Comparison of ENCODE assay signal across 23 cellular contexts in genomic region chr16:84414789-84415326, GRCh38. TPM values are rescaled to one million over a fixed set of nuclear protein-coding genes. Genes with fewer than 3 reads are reported as not detected.
DNase-seq lines count a peak whose midpoint lies in the region; ATAC-seq, FAIRE-seq and TF ChIP-seq lines count a peak whose summit lies in the region.
"Had no signal": no experiment of that assay in that cellular context is flagged by ENCODE, and none has a peak within 500 bp of the region (broad histone marks: within the 10 kb centered on the region; RNA-seq: fewer than 3 reads in every experiment).

No MANE protein-coding gene starts in this region.

- H3K36me3 Mint-ChIP-seq in glutamatergic neuron (ENCODE audit: unreplicated experiment): no peaks in the 10 kb centered on the region
- no peaks in the 10 kb centered on the region for H3K36me3 Mint-ChIP-seq in HFFc6 (ENCODE audit: low read depth)
- H3K36me3 Mint-ChIP-seq: CD8-positive, alpha-beta memory T cell had no signal

- H3K4me3 ChIP-seq in HepG2 (replicated peaks in 1 of 3; ENCODE audit: insufficient read depth in 1 of 3, low read depth in 2 of 3, low read length in 3 of 3): peak overlapping the region in 1 of 3 experiments; percentile 44; a peak in 1 of 6 replicates
- H3K4me3 ChIP-seq in SK-N-SH (ENCODE audit: low read depth in 2 of 2, low read length in 1 of 2): no peak overlapping the region
- H3K4me3 ChIP-seq: A549, GM12878 had no signal

- H3K9ac ChIP-seq in HepG2 (ENCODE audit: insufficient read depth, low read depth, low read length) (no peak overlapping the region), SK-N-SH (no peak overlapping the region)

- no peaks in the 10 kb centered on the region for H3K79me2 ChIP-seq in HepG2 (ENCODE audit: insufficient read depth, low read length)
- H3K79me2 ChIP-seq in SK-N-SH (ENCODE audit: insufficient read depth): no peaks in the 10 kb centered on the region

- peak overlapping the region; percentile 25 for H3K27ac ChIP-seq in HepG2 (ENCODE audit: extremely low read length, insufficient read depth, low read length)
- no peak overlapping the region for H3K27ac ChIP-seq in SK-N-SH (ENCODE audit: low read depth in 2 of 2, low read length in 1 of 2)
- H3K27ac ChIP-seq: A549 had no signal

- no peak for TF ChIP-seq POLR2A in HepG2 (IDR thresholded peaks at IDR 0.05; ENCODE audit: insufficient read depth in 1 of 2, low read depth in 2 of 2, low read length in 2 of 2)

- H3K9me3 ChIP-seq in HepG2 (ENCODE audit: low read length): no peaks in the 10 kb centered on the region
- H3K9me3 ChIP-seq in SK-N-SH: no peaks in the 10 kb centered on the region
- H3K9me3 ChIP-seq: A549 had no signal

- peaks cover 3 to 21% of the 10 kb centered on the region in 2 experiments; a peak in 4 of 5 replicates for H3K27me3 ChIP-seq in HepG2 (ENCODE audit: control insufficient read depth in 1 of 2, insufficient read depth in 2 of 2, low read length in 2 of 2)
- H3K27me3 ChIP-seq in SK-N-SH (ENCODE audit: insufficient read depth): peaks cover 7% of the 10 kb centered on the region

- H3K9me2 ChIP-seq in SK-N-SH: no peaks in the 10 kb centered on the region

- H3K27ac Mint-ChIP-seq in glutamatergic neuron (ENCODE audit: unreplicated experiment): no peak overlapping the region
- H3K27ac Mint-ChIP-seq in HFFc6: no peak overlapping the region
- H3K27ac Mint-ChIP-seq: CD8-positive, alpha-beta memory T cell had no signal

- H2AFZ ChIP-seq in HepG2 (ENCODE audit: low read length) (no peak overlapping the region), SK-N-SH (ENCODE audit: low read depth) (no peak overlapping the region)

- no peaks in the 10 kb centered on the region for H3K36me3 ChIP-seq in HepG2 (replicated peaks in 1 of 2; ENCODE audit: control insufficient read depth in 1 of 2, insufficient read depth in 2 of 2, low read length in 2 of 2)
- H3K36me3 ChIP-seq in SK-N-SH (replicated peaks in 1 of 2; ENCODE audit: control insufficient read depth in 1 of 2, insufficient read depth in 2 of 2, low read length in 1 of 2): no peaks in the 10 kb centered on the region

- peak; percentile 95 for FAIRE-seq in HepG2 (lab: Jason Lieb, UNC)
- FAIRE-seq: A549, GM12878 had no signal

- TF ChIP-seq CTCF in glutamatergic neuron (IDR thresholded peaks at IDR 0.05; ENCODE audit: partially characterized antibody, unreplicated experiment): no peak
- TF ChIP-seq CTCF in HepG2 (CRISPR knock-in tag; IDR thresholded peaks at IDR 0.05): no peak
- TF ChIP-seq CTCF in HFFc6 (IDR thresholded peaks at IDR 0.05): no peak
- TF ChIP-seq CTCF in SK-N-SH (IDR thresholded peaks at IDR 0.05): no peak

- H3K4me1 ChIP-seq in HepG2 (ENCODE audit: insufficient read depth, low read length): peaks cover 36% of the 10 kb centered on the region
- no peaks in the 10 kb centered on the region; a peak in 1 of 4 replicates for H3K4me1 ChIP-seq in SK-N-SH (ENCODE audit: control insufficient read depth in 1 of 2, insufficient read depth in 2 of 2, low read depth in 1 of 2, low read length in 1 of 2)
- H3K4me1 ChIP-seq: A549 had no signal

- TF ChIP-seq RAD21 in HepG2 (CRISPR knock-in tag; IDR thresholded peaks at IDR 0.05) (no peak), SK-N-SH (IDR thresholded peaks at IDR 0.05; ENCODE audit: low read length) (no peak)

- H3K27me3 Mint-ChIP-seq in glutamatergic neuron (ENCODE audit: unreplicated experiment): peaks cover 7% of the 10 kb centered on the region
- H3K27me3 Mint-ChIP-seq in HFFc6 (ENCODE audit: insufficient read depth): peaks cover 45% of the 10 kb centered on the region

- H3K9me3 Mint-ChIP-seq in glutamatergic neuron (ENCODE audit: unreplicated experiment): peaks cover 6% of the 10 kb centered on the region
- no peaks in the 10 kb centered on the region for H3K9me3 Mint-ChIP-seq in HFFc6
- H3K9me3 Mint-ChIP-seq: CD8-positive, alpha-beta memory T cell had no signal

- CTCF ChIA-PET in HepG2 (lab: Yijun Ruan, JAX; ENCODE audit: low intra/inter-chr PET ratio, low total read pairs) (no interaction called here), SK-N-SH (lab: Yijun Ruan, JAX) (no interaction called here)

- DNase-seq in RPMI8226 (peak; percentile 20), glutamatergic neuron (peak; percentile 31), HepG2 (ENCODE audit: low spot score) (peak; percentile 71), posterior vena cava (ENCODE audit: low spot score) (peak; percentile 44), HFFc6 (no peak), SK-N-SH (no peak)
- DNase-seq: C1 segment of cervical spinal cord; CD8-positive, alpha-beta memory T cell; DMS53; EL; GOT3; KBM-7; NCI-H1694 treated with DMSO at 0.1 percent for 48 hours; NCI-H2107; NCI-H524; NCI-H82; OCI-M1; SIG-M5 had no signal

- POLR2A ChIA-PET in HepG2 (lab: Yijun Ruan, JAX): no interaction called here
- POLR2A ChIA-PET in SK-N-SH (lab: Yijun Ruan, JAX): no interaction called here

- in situ Hi-C loops in HepG2 (cut with HindIII; ENCODE audit: extremely low pct_ligation_motif_present, low pct_unique_long_range_greater_than_20kb): no loop called here

- ATAC-seq in HepG2 (peak; percentile 90), GM21526 (IDR thresholded peaks at IDR 0.05; ENCODE audit: low FRiP score, unreplicated experiment) (no peak), GM18870 (IDR thresholded peaks at IDR 0.05; ENCODE audit: unreplicated experiment) (no peak)
- ATAC-seq: GM12878, HCT116 had no signal

- H3K4me3 Mint-ChIP-seq in glutamatergic neuron (ENCODE audit: unreplicated experiment) (peak overlapping the region; percentile 40), HFFc6 (no peak overlapping the region)
- H3K4me3 Mint-ChIP-seq: CD8-positive, alpha-beta memory T cell had no signal

- H3K4me2 ChIP-seq in HepG2 (ENCODE audit: low read depth, low read length) (peak overlapping the region; percentile 42), SK-N-SH (no peak overlapping the region)
- H3K4me2 ChIP-seq: A549 had no signal

- WGBS in HepG2 (ENCODE audit: low lambda C conversion rate): 17% methylated on average over 11 of the region's 12 CpGs
- 71% methylated on average over 11 of the region's 12 CpGs for WGBS in SK-N-SH (ENCODE audit: low lambda C conversion rate)

- intact Hi-C loops in HepG2 (cut with micrococcal nuclease; ENCODE audit: unreplicated experiment) (no loop called here), posterior vena cava (cut with DNase I) (no loop called here)

- no TSS peak for BruUV-seq in HepG2 (replicated peaks; lab: Mats Ljungman, UMichigan)

- H3F3A ChIP-seq in SK-N-SH (replicated peaks; ENCODE audit: insufficient read depth): no peaks in the 10 kb centered on the region

- TF ChIP-seq EP300 in HepG2 (IDR thresholded peaks at IDR 0.05; ENCODE audit: low read depth in 2 of 2, low read length in 2 of 2) (peak; percentile 42 to 86; a peak in 2 of 4 replicates), HepG2 (CRISPR knock-in tag; IDR thresholded peaks at IDR 0.05; ENCODE audit: borderline replicate concordance) (peak; percentile 87), SK-N-SH (IDR thresholded peaks at IDR 0.05; ENCODE audit: borderline replicate concordance in 1 of 2, low read depth in 1 of 2, low read length in 1 of 2) (no peak)

- H3K4me1 Mint-ChIP-seq in glutamatergic neuron (ENCODE audit: low read depth, unreplicated experiment) (peaks cover 15% of the 10 kb centered on the region), HFFc6 (ENCODE audit: low read depth) (no peaks in the 10 kb centered on the region)
- H3K4me1 Mint-ChIP-seq: CD8-positive, alpha-beta memory T cell had no signal

- H4K20me1 ChIP-seq in HepG2 (ENCODE audit: insufficient read depth, low read length): no peaks in the 10 kb centered on the region
- H4K20me1 ChIP-seq in SK-N-SH (ENCODE audit: insufficient read depth): no peaks in the 10 kb centered on the region

TF ChIP-seq in SK-N-SH, 30 proteins besides CTCF, POLR2A, EP300 and RAD21 (continues in another document):
- TF ChIP-seq SIN3A (IDR thresholded peaks at IDR 0.05; ENCODE audit: borderline replicate concordance, low read depth, low read length): no peak
- TF ChIP-seq MAX (IDR thresholded peaks at IDR 0.05; ENCODE audit: low read depth): no peak
- TF ChIP-seq TAF1 (IDR thresholded peaks at IDR 0.05; ENCODE audit: borderline replicate concordance, low read depth, low read length): no peak
- no peak for TF ChIP-seq FOXJ3 (CRISPR knock-in tag; IDR thresholded peaks at IDR 0.05)
- no peak for TF ChIP-seq ELF1 (IDR thresholded peaks at IDR 0.05)
- TF ChIP-seq JUND (IDR thresholded peaks at IDR 0.05): no peak

RNA-seq across cellular contexts. Expression of gene ATP2C2, which starts 46.5 kb away (rescaled TPM):
- total RNA-seq in glutamatergic neuron (ENCODE audit: unreplicated experiment) (not detected), HepG2 (2016; rRNA removed; fragmentation: Illumina TruSeq; extraction: Trizol) (not detected in 2 replicates), posterior vena cava (under 1 TPM; 0.10 to 0.19 TPM)
- not detected in 2 replicates for total RNA-seq in HepG2 (2016; cell fraction: cytosol; rRNA removed; fragmentation: Illumina TruSeq; extraction: Trizol; ENCODE audit: low read depth)
- total RNA-seq in HepG2 (2016; cell fraction: insoluble cytoplasmic fraction; rRNA removed; fragmentation: Illumina TruSeq; extraction: Trizol): not detected in 2 replicates
- not detected in 2 replicates for total RNA-seq in HepG2 (2016; cell fraction: membrane; rRNA removed; fragmentation: Illumina TruSeq; extraction: Trizol)
- total RNA-seq in HepG2 (2016; cell fraction: nucleus; rRNA removed; fragmentation: Illumina TruSeq; extraction: Trizol): not detected in 2 replicates
- polyA plus RNA-seq in HepG2 (2011; rRNA removed) (0.05 and 0.07 TPM in 2 replicates), SK-N-SH (2012; rRNA removed) (0.33 and 0.47 TPM in 2 replicates)
- 0.04 and 0.06 TPM in 2 replicates for polyA plus RNA-seq in HepG2 (2011; cell fraction: cytosol; rRNA removed)
- 0.29 and 0.54 TPM in 2 replicates for polyA plus RNA-seq in HepG2 (2011; cell fraction: nucleus; rRNA removed)
- polyA plus RNA-seq in HepG2 (2012): 0.12 and 0.41 TPM in 2 replicates
- not detected in 2 replicates for polyA plus RNA-seq in HepG2 (2016; cell fraction: cytosol; fragmentation: Illumina TruSeq; extraction: Trizol; ENCODE audit: low read depth)
- not detected in 2 replicates for polyA plus RNA-seq in HepG2 (2016; cell fraction: insoluble cytoplasmic fraction; fragmentation: Illumina TruSeq; extraction: Trizol; ENCODE audit: low read depth)
- not detected in 2 replicates for polyA plus RNA-seq in HepG2 (2016; cell fraction: membrane; fragmentation: Illumina TruSeq; extraction: Trizol; ENCODE audit: low read depth)
- polyA plus RNA-seq in HepG2 (2016; cell fraction: nucleus; fragmentation: Illumina TruSeq; extraction: Trizol; ENCODE audit: insufficient read depth, low read depth): not detected in 2 replicates
- polyA minus RNA-seq in HepG2 (2011; rRNA and poly(A)+ RNA removed; ENCODE audit: low replicate concordance): not detected in 2 replicates
- not detected in 2 replicates for polyA minus RNA-seq in HepG2 (2011; cell fraction: cytosol; rRNA and poly(A)+ RNA removed)
- not detected in 2 replicates for polyA minus RNA-seq in HepG2 (2011; cell fraction: nucleus; rRNA and poly(A)+ RNA removed)
- not detected for total RNA-seq in HFFc6 (2021; fragmentation: NEBNext Ultra II Directional; extraction: Animal tissue kit (Norgen Biotek cat#: 25700))
- 0.14 and 0.17 TPM in 2 replicates for polyA plus RNA-seq in SK-N-SH (2012; cell fraction: cytosol; rRNA removed)
- 0.38 and 1.3 TPM in 2 replicates for polyA plus RNA-seq in SK-N-SH (2012; cell fraction: nucleus; rRNA removed)
- total RNA-seq: CD8-positive, alpha-beta memory T cell; GM12878 had no signal
- polyA plus RNA-seq: CD8-positive, alpha-beta memory T cell had no signal

Comparison
In these comparisons a context has a peak if more than half of its experiments do, and no peak if none do; other contexts are left out.
1. DNase-seq: peak in RPMI8226 (single experiment), glutamatergic neuron (single experiment), HepG2 (single experiment) and posterior vena cava (single experiment); none in HFFc6 (single experiment) and SK-N-SH (single experiment).